ENCODE assay signal across 26 cellular contexts in genomic region chr9:99607852-99608448, GRCh38.
DNase-seq lines count a peak whose midpoint lies in the region; ATAC-seq and TF ChIP-seq lines count a peak whose summit lies in the region.
"Had no signal": no experiment of that assay in that cellular context is flagged by ENCODE, and none has a peak within 500 bp of the region (broad histone marks: within the 10 kb centered on the region; RNA-seq: fewer than 3 reads in every experiment).

No MANE protein-coding gene starts in this region.

- peak; percentile 42 for ATAC-seq in activated CD8-positive, alpha-beta T cell treated with anti-CD3 and anti-CD28 coated beads for 36 hours
- ATAC-seq in activated CD8-positive, alpha-beta T cell treated with anti-CD3 and anti-CD28 coated beads, Interleukin-2, amount 10 ng/mL, durations not matched to agents 7 days and 5 days = no peak
- ATAC-seq in GM21825 (IDR thresholded peaks at IDR 0.05; ENCODE audit: unreplicated experiment) = no peak
- ATAC-seq: left cardiac atrium had no signal

- CTCF ChIA-PET in activated CD8-positive, alpha-beta T cell treated with anti-CD3 and anti-CD28 coated beads for 36 hours (lab: Charles Lee) = no interaction called here
- CTCF ChIA-PET in activated CD8-positive, alpha-beta T cell treated with anti-CD3 and anti-CD28 coated beads, Interleukin-2, amount 10 ng/mL, durations not matched to agents 7 days and 5 days (lab: Charles Lee) = no interaction called here

- H3K9me3 Mint-ChIP-seq in activated CD8-positive, alpha-beta T cell treated with anti-CD3 and anti-CD28 coated beads for 36 hours = no peaks in the 10 kb centered on the region
- H3K9me3 Mint-ChIP-seq in activated CD8-positive, alpha-beta T cell treated with anti-CD3 and anti-CD28 coated beads, Interleukin-2, amount 10 ng/mL, durations not matched to agents 7 days and 5 days (ENCODE audit: insufficient read depth) = no peaks in the 10 kb centered on the region
- H3K9me3 Mint-ChIP-seq: memory B cell had no signal

- POLR2A ChIA-PET in activated CD8-positive, alpha-beta T cell treated with anti-CD3 and anti-CD28 coated beads for 36 hours (lab: Charles Lee) = no interaction called here
- POLR2A ChIA-PET in activated CD8-positive, alpha-beta T cell treated with anti-CD3 and anti-CD28 coated beads, Interleukin-2, amount 10 ng/mL, durations not matched to agents 7 days and 5 days (lab: Charles Lee) = no interaction called here

- H3K27ac Mint-ChIP-seq in activated CD8-positive, alpha-beta T cell treated with anti-CD3 and anti-CD28 coated beads for 36 hours = no peak overlapping the region
- no peak overlapping the region for H3K27ac Mint-ChIP-seq in activated CD8-positive, alpha-beta T cell treated with anti-CD3 and anti-CD28 coated beads, Interleukin-2, amount 10 ng/mL, durations not matched to agents 7 days and 5 days
- H3K27ac Mint-ChIP-seq: activated T-cell treated with anti-CD3 and anti-CD28 coated beads, Interleukin-2, amount 50 U/mL, for 72 hours; memory B cell had no signal

- no peak for TF ChIP-seq CTCF in activated CD8-positive, alpha-beta T cell treated with anti-CD3 and anti-CD28 coated beads for 36 hours (IDR thresholded peaks at IDR 0.05)

- intact Hi-C loops in activated CD8-positive, alpha-beta T cell treated with anti-CD3 and anti-CD28 coated beads for 36 hours (cut with micrococcal nuclease) = no loop called here

- peak; percentile 7 for DNase-seq in activated CD8-positive, alpha-beta T cell treated with anti-CD3 and anti-CD28 coated beads for 36 hours
- DNase-seq in activated CD8-positive, alpha-beta T cell treated with anti-CD3 and anti-CD28 coated beads, Interleukin-2, amount 10 ng/mL, durations not matched to agents 7 days and 5 days = no peak
- peak; percentile 13 for DNase-seq in astrocyte of the hippocampus (ENCODE audit: low read depth, low spot score)
- DNase-seq in kidney tubule cell (ENCODE audit: low spot score) = peak; percentile 35
- no peak for DNase-seq in islet precursor cell
- no peak for DNase-seq in activated T-cell treated with anti-CD3 and anti-CD28 coated beads, Interleukin-2, amount 50 U/mL, for 1 hour
- no peak for DNase-seq in NCI-H2029 treated with DMSO at 0.1 percent for 48 hours (lab: John Stamatoyannopoulos, UW)
- DNase-seq: activated naive CD4-positive, alpha-beta T cell treated with anti-CD3 and anti-CD28 coated beads, Interleukin-2, amount 50 U/mL, for 16 hours; activated T-cell treated with anti-CD3 and anti-CD28 coated beads, Interleukin-2, amount 50 U/mL, for 72 hours; BE2C; Caco-2; effector memory CD4-positive, alpha-beta T cell; esophagus squamous epithelium; Karpas-422; left cardiac atrium; NCI-H1048; NCI-H446 treated with DMSO at 0.1 percent for 48 hours; occipital lobe; Peyer's patch; retina; stimulated activated CD4-positive, alpha-beta T cell treated with anti-CD3 and anti-CD28 coated beads, Interleukin-12 subunit alpha, Interleukin-12 subunit beta, amount 100 ng/mL, for 4 hours; stimulated activated CD4-positive, alpha-beta T cell treated with anti-CD3 and anti-CD28 coated beads, Interleukin-4, amount 100 ng/mL, for 4 hours; stomach; T-helper 1 cell had no signal

- no peak overlapping the region for H3K4me3 Mint-ChIP-seq in activated CD8-positive, alpha-beta T cell treated with anti-CD3 and anti-CD28 coated beads for 36 hours
- no peak overlapping the region for H3K4me3 Mint-ChIP-seq in activated CD8-positive, alpha-beta T cell treated with anti-CD3 and anti-CD28 coated beads, Interleukin-2, amount 10 ng/mL, durations not matched to agents 7 days and 5 days
- H3K4me3 Mint-ChIP-seq: activated T-cell treated with anti-CD3 and anti-CD28 coated beads, Interleukin-2, amount 50 U/mL, for 72 hours; memory B cell had no signal

- H3K36me3 Mint-ChIP-seq in activated CD8-positive, alpha-beta T cell treated with anti-CD3 and anti-CD28 coated beads for 36 hours (ENCODE audit: low read depth) = no peaks in the 10 kb centered on the region
- no peaks in the 10 kb centered on the region for H3K36me3 Mint-ChIP-seq in activated CD8-positive, alpha-beta T cell treated with anti-CD3 and anti-CD28 coated beads, Interleukin-2, amount 10 ng/mL, durations not matched to agents 7 days and 5 days (ENCODE audit: low read depth)
- H3K36me3 Mint-ChIP-seq: memory B cell had no signal

- H3K4me1 Mint-ChIP-seq in activated CD8-positive, alpha-beta T cell treated with anti-CD3 and anti-CD28 coated beads for 36 hours (ENCODE audit: low read depth) = peaks cover under 1% of the 10 kb centered on the region
- H3K4me1 Mint-ChIP-seq in activated CD8-positive, alpha-beta T cell treated with anti-CD3 and anti-CD28 coated beads, Interleukin-2, amount 10 ng/mL, durations not matched to agents 7 days and 5 days (ENCODE audit: low read depth) = no peaks in the 10 kb centered on the region
- H3K4me1 Mint-ChIP-seq: memory B cell had no signal

- H3K27me3 Mint-ChIP-seq in activated CD8-positive, alpha-beta T cell treated with anti-CD3 and anti-CD28 coated beads for 36 hours = peaks cover 6% of the 10 kb centered on the region
- peaks cover 6% of the 10 kb centered on the region for H3K27me3 Mint-ChIP-seq in activated CD8-positive, alpha-beta T cell treated with anti-CD3 and anti-CD28 coated beads, Interleukin-2, amount 10 ng/mL, durations not matched to agents 7 days and 5 days (ENCODE audit: low read depth)
- H3K27me3 Mint-ChIP-seq: memory B cell had no signal

Comparison
In these comparisons a context has a peak if more than half of its experiments do, and no peak if none do; other contexts are left out.
1. DNase-seq: peak in activated CD8-positive, alpha-beta T cell treated with anti-CD3 and anti-CD28 coated beads for 36 hours (single experiment), astrocyte of the hippocampus (single experiment) and kidney tubule cell (single experiment); none in activated CD8-positive, alpha-beta T cell treated with anti-CD3 and anti-CD28 coated beads, Interleukin-2, amount 10 ng/mL, durations not matched to agents 7 days and 5 days (single experiment), islet precursor cell (single experiment), activated T-cell treated with anti-CD3 and anti-CD28 coated beads, Interleukin-2, amount 50 U/mL, for 1 hour (single experiment) and NCI-H2029 treated with DMSO at 0.1 percent for 48 hours (single experiment).